In genomic region chr4:110049951-110050925, GRCh38 we compare ENCODE assay signal across 8 cellular contexts.
DNase-seq lines count a peak whose midpoint lies in the region; ATAC-seq and TF ChIP-seq lines count a peak whose summit lies in the region.

No MANE protein-coding gene starts in this region.

- H3K4me1 ChIP-seq in BE2C, result peaks cover 9% of the 10 kb centered on the region
- H3K4me1 ChIP-seq in effector memory CD4-positive, alpha-beta T cell (ENCODE audit: control insufficient read depth, insufficient read depth, low read length, poor library complexity, severe bottlenecking), result no peaks in the 10 kb centered on the region

- no peak overlapping the region for H3K27ac Mint-ChIP-seq in activated CD4-positive, alpha-beta T cell treated with anti-CD3 and anti-CD28 coated beads, Interleukin-2, amount 10 ng/mL, durations not matched to agents 24 days and 14 days

- H3K4me3 Mint-ChIP-seq in activated CD4-positive, alpha-beta T cell treated with anti-CD3 and anti-CD28 coated beads, Interleukin-2, amount 10 ng/mL, durations not matched to agents 24 days and 14 days, result no peak overlapping the region

- ATAC-seq in stimulated activated naive CD8-positive, alpha-beta T cell treated with anti-CD3 and anti-CD28 coated beads, Interleukin-15, Interleukin-2, amounts not matched to agents 100 U/mL and 50 U/mL, for 24 hours, result no peak

- peaks cover 31% of the 10 kb centered on the region for H3K4me1 Mint-ChIP-seq in activated CD4-positive, alpha-beta T cell treated with anti-CD3 and anti-CD28 coated beads, Interleukin-2, amount 10 ng/mL, durations not matched to agents 24 days and 14 days

- no peak overlapping the region for H3K27ac ChIP-seq in effector memory CD4-positive, alpha-beta T cell (ENCODE audit: insufficient read depth, low read length, poor library complexity, severe bottlenecking)

- no peak for TF ChIP-seq POLR2A in NB4 (IDR thresholded peaks at IDR 0.05; ENCODE audit: extremely low read depth, insufficient read length)

- H3K9me3 Mint-ChIP-seq in activated CD4-positive, alpha-beta T cell treated with anti-CD3 and anti-CD28 coated beads, Interleukin-2, amount 10 ng/mL, durations not matched to agents 24 days and 14 days, result no peaks in the 10 kb centered on the region

- DNase-seq in BE2C (peak; percentile 38), GM19240 (ENCODE audit: insufficient read length, low spot score) (peak; percentile 14), NB4 (ENCODE audit: low read depth) (peak; percentile 45), mucosa of gallbladder (ENCODE audit: low spot score) (peak; percentile 34), OCI-M2 (lab: John Stamatoyannopoulos, UW; ENCODE audit: unreplicated experiment) (no peak)
- peak; percentile 86 for DNase-seq in activated CD4-positive, alpha-beta T cell treated with anti-CD3 and anti-CD28 coated beads, Interleukin-2, amount 10 ng/mL, durations not matched to agents 24 days and 14 days
- DNase-seq in effector memory CD4-positive, alpha-beta T cell, result peak; percentile 10 to 37 (median 21)
- peak; percentile 53 for DNase-seq in stimulated activated naive CD8-positive, alpha-beta T cell treated with anti-CD3 and anti-CD28 coated beads, Interleukin-15, Interleukin-2, amounts not matched to agents 100 U/mL and 50 U/mL, for 24 hours

- peak; percentile 88 for TF ChIP-seq CTCF in BE2C (IDR thresholded peaks at IDR 0.05; ENCODE audit: low read depth, low read length)
- TF ChIP-seq CTCF in NB4 (IDR thresholded peaks at IDR 0.05; ENCODE audit: low read depth, low read length), result peak; percentile 75

- no peaks in the 10 kb centered on the region for H3K9me3 ChIP-seq in BE2C
- no peaks in the 10 kb centered on the region for H3K9me3 ChIP-seq in effector memory CD4-positive, alpha-beta T cell (ENCODE audit: control insufficient read depth, low read length)

- peaks cover 7% of the 10 kb centered on the region for H3K36me3 ChIP-seq in BE2C
- no peaks in the 10 kb centered on the region for H3K36me3 ChIP-seq in effector memory CD4-positive, alpha-beta T cell (ENCODE audit: control insufficient read depth, insufficient read depth, low read length)

- peaks cover 18% of the 10 kb centered on the region for H3K36me3 Mint-ChIP-seq in activated CD4-positive, alpha-beta T cell treated with anti-CD3 and anti-CD28 coated beads, Interleukin-2, amount 10 ng/mL, durations not matched to agents 24 days and 14 days (ENCODE audit: low read depth)

- H3K27me3 ChIP-seq in BE2C, result no peaks in the 10 kb centered on the region
- no peaks in the 10 kb centered on the region for H3K27me3 ChIP-seq in effector memory CD4-positive, alpha-beta T cell (replicated peaks; ENCODE audit: control insufficient read depth, insufficient read depth, low read length, poor library complexity, severe bottlenecking)

- H3K4me3 ChIP-seq in BE2C (ENCODE audit: low read depth, low read length) (no peak overlapping the region), NB4 (ENCODE audit: low read depth, low read length) (no peak overlapping the region)
- H3K4me3 ChIP-seq in effector memory CD4-positive, alpha-beta T cell (ENCODE audit: insufficient read depth, low read depth, low read length, poor library complexity, severe bottlenecking), result no peak overlapping the region

- intact Hi-C loops in activated CD4-positive, alpha-beta T cell treated with anti-CD3 and anti-CD28 coated beads, Interleukin-2, amount 10 ng/mL, durations not matched to agents 24 days and 14 days (cut with micrococcal nuclease), result loop anchor here (1.0 kb wide), 1 partner anchor 161 kb away; no protein-coding TSS in a partner anchor

- no peaks in the 10 kb centered on the region for H3K27me3 Mint-ChIP-seq in activated CD4-positive, alpha-beta T cell treated with anti-CD3 and anti-CD28 coated beads, Interleukin-2, amount 10 ng/mL, durations not matched to agents 24 days and 14 days
